8 cellular contexts compared by ENCODE assay signal in genomic region chr5:141369994-141370848, GRCh38.
DNase-seq lines count a peak whose midpoint lies in the region; ATAC-seq lines count a peak whose summit lies in the region.

Gene PCDHGB3, plus strand, starts transcription at chr5:141370242. Its CDS starts 153 bp downstream, at chr5:141370395.

- H3K27me3 Mint-ChIP-seq in central memory CD8-positive, alpha-beta T cell, result peaks cover 64% of the 10 kb centered on the region

- H3K36me3 Mint-ChIP-seq in central memory CD8-positive, alpha-beta T cell (ENCODE audit: insufficient read depth), result peaks cover 8% of the 10 kb centered on the region

- DNase-seq in NOMO-1 treated with DMSO at 0.1 percent for 48 hours (lab: John Stamatoyannopoulos, UW; ENCODE audit: unreplicated experiment) (peak; percentile 47), Kasumi-1 (lab: John Stamatoyannopoulos, UW) (no peak), NCI-H146 treated with DMSO at 0.1 percent for 48 hours (lab: John Stamatoyannopoulos, UW; ENCODE audit: unreplicated experiment) (no peak), anterior cingulate cortex (lab: John Stamatoyannopoulos, UW) (no peak)
- no peak for DNase-seq in central memory CD8-positive, alpha-beta T cell (ENCODE audit: low spot score in 2 of 2)

- peak within 1 kb of the TSS; percentile 79 for H3K4me3 Mint-ChIP-seq in central memory CD8-positive, alpha-beta T cell

- H3K9me3 ChIP-seq in muscle layer of duodenum (ENCODE audit: control insufficient read depth in 1 of 2, low read length in 2 of 2), result peaks cover 51 to 78% of the 10 kb centered on the region in 2 donors

- ATAC-seq in GM21786 (IDR thresholded peaks at IDR 0.05; ENCODE audit: unreplicated experiment), result peak; percentile 99
- peak; percentile 70 for ATAC-seq in central memory CD8-positive, alpha-beta T cell (replicated peaks; ENCODE audit: extremely low read depth, poor library complexity, severe bottlenecking)

- no peak within 1 kb of the TSS for H3K27ac ChIP-seq in muscle layer of duodenum (ENCODE audit: low read length)

- peaks cover 8% of the 10 kb centered on the region for H3K4me1 Mint-ChIP-seq in central memory CD8-positive, alpha-beta T cell

- H3K9me3 Mint-ChIP-seq in central memory CD8-positive, alpha-beta T cell, result peaks cover 12% of the 10 kb centered on the region

- peaks cover 0 to 27% of the 10 kb centered on the region in 2 donors for H3K36me3 ChIP-seq in muscle layer of duodenum (ENCODE audit: control insufficient read depth in 1 of 2, insufficient read depth in 2 of 2, low read length in 2 of 2)

- H3K4me3 ChIP-seq in GM08714 (ENCODE audit: low read length), result peak within 1 kb of the TSS; percentile 43; the same call in 1 of the 2 replicates
- H3K4me3 ChIP-seq in muscle layer of duodenum (ENCODE audit: low read depth in 1 of 2, low read length in 2 of 2), result peak within 1 kb of the TSS; percentile 13 to 75

- H3K4me1 ChIP-seq in muscle layer of duodenum (ENCODE audit: control insufficient read depth in 1 of 2, insufficient read depth in 2 of 2, low read length in 2 of 2), result no peaks in the 10 kb centered on the region

- no peak within 1 kb of the TSS for H3K27ac Mint-ChIP-seq in central memory CD8-positive, alpha-beta T cell (ENCODE audit: low read depth)

- H3K27me3 ChIP-seq in muscle layer of duodenum (ENCODE audit: low read depth, low read length), result no peaks in the 10 kb centered on the region
